Comparison of ENCODE assay signal across 1 cellular context in genomic region chr2:88122141-88122884, GRCh38.
A peak's percentile ranks its signal among the peaks of the same experiment; 100 is the strongest.
TF ChIP-seq lines count a peak whose summit lies in the region.

No MANE protein-coding gene starts in this region.

TF ChIP-seq in HepG2, 621 proteins besides CTCF, POLR2A, EP300 and RAD21 (continued from another document and continues in another):
- TF ChIP-seq ZNF431 (CRISPR knock-in tag; IDR thresholded peaks at IDR 0.05; ENCODE audit: borderline replicate concordance, low read depth) (no peak), ELK4 (CRISPR knock-in tag; IDR thresholded peaks at IDR 0.05; ENCODE audit: borderline replicate concordance) (no peak), TOE1 (CRISPR knock-in tag; IDR thresholded peaks at IDR 0.05) (no peak), ARHGAP35 (CRISPR knock-in tag; IDR thresholded peaks at IDR 0.05; ENCODE audit: borderline replicate concordance) (0 out of 2 replicates have a peak, but pooled peaks have one; percentile 71), NCOA5 (CRISPR knock-in tag; IDR thresholded peaks at IDR 0.05) (peak; percentile 73; the same call in 1 of the 2 replicates), HMG20B (CRISPR knock-in tag; conservative IDR thresholded peaks at IDR 0.05) (no peak), IRX3 (CRISPR knock-in tag; IDR thresholded peaks at IDR 0.05; ENCODE audit: borderline replicate concordance, low read depth) (0 out of 2 replicates have a peak, but pooled peaks have one; percentile 33), FOXJ3 (CRISPR knock-in tag; IDR thresholded peaks at IDR 0.05; ENCODE audit: borderline replicate concordance) (0 out of 2 replicates have a peak, but pooled peaks have one; percentile 40), ZNF441 (CRISPR knock-in tag; IDR thresholded peaks at IDR 0.05; ENCODE audit: borderline replicate concordance) (peak; percentile 39; the same call in 1 of the 2 replicates), SOX5 (CRISPR knock-in tag; IDR thresholded peaks at IDR 0.05; ENCODE audit: borderline replicate concordance) (0 out of 2 replicates have a peak, but pooled peaks have one; percentile 7), ZNF501 (CRISPR knock-in tag; IDR thresholded peaks at IDR 0.05) (peak; percentile 55), ZNF160 (CRISPR knock-in tag; IDR thresholded peaks at IDR 0.05) (0 out of 2 replicates have a peak, but pooled peaks have one; percentile 28), ZSCAN29 (CRISPR knock-in tag; conservative IDR thresholded peaks at IDR 0.05) (0 out of 2 replicates have a peak, but pooled peaks have one; percentile 41), MED1 (CRISPR knock-in tag; IDR thresholded peaks at IDR 0.05) (0 out of 2 replicates have a peak, but pooled peaks have one; percentile 38), ATF1 (CRISPR knock-in tag; IDR thresholded peaks at IDR 0.05) (no peak), PAXIP1 (CRISPR knock-in tag; conservative IDR thresholded peaks at IDR 0.05) (0 out of 2 replicates have a peak, but pooled peaks have one; percentile 20), CHD4 (IDR thresholded peaks at IDR 0.05; ENCODE audit: borderline replicate concordance, low read length) (no peak), XBP1 (CRISPR knock-in tag; IDR thresholded peaks at IDR 0.05) (no peak), THAP11 (CRISPR knock-in tag; IDR thresholded peaks at IDR 0.05) (0 out of 2 replicates have a peak, but pooled peaks have one; percentile 8), HOXD1 (CRISPR knock-in tag; IDR thresholded peaks at IDR 0.05) (peak; percentile 61; the same call in 1 of the 2 replicates), ZNF883 (CRISPR knock-in tag; IDR thresholded peaks at IDR 0.05; ENCODE audit: not compliant biosample characterization) (no peak), CAMTA2 (CRISPR knock-in tag; IDR thresholded peaks at IDR 0.05; ENCODE audit: borderline replicate concordance) (no peak), ZNF318 (CRISPR knock-in tag; IDR thresholded peaks at IDR 0.05) (peak; percentile 93), ZNF142 (CRISPR knock-in tag; IDR thresholded peaks at IDR 0.05) (peak; percentile 52; the same call in 1 of the 2 replicates), GFI1 (CRISPR knock-in tag; IDR thresholded peaks at IDR 0.05; ENCODE audit: borderline replicate concordance) (peak; percentile 40; the same call in 1 of the 2 replicates), ZFP90 (CRISPR knock-in tag; IDR thresholded peaks at IDR 0.05; ENCODE audit: borderline replicate concordance) (peak; percentile 70; the same call in 1 of the 2 replicates), ZNF350 (CRISPR knock-in tag; IDR thresholded peaks at IDR 0.05; ENCODE audit: borderline replicate concordance, low read depth) (peak; percentile 71; the same call in 1 of the 2 replicates), YEATS4 (CRISPR knock-in tag; IDR thresholded peaks at IDR 0.05; ENCODE audit: borderline replicate concordance) (0 out of 2 replicates have a peak, but pooled peaks have one; percentile 26), RELA (CRISPR knock-in tag; IDR thresholded peaks at IDR 0.05) (no peak), ZNF816 (CRISPR knock-in tag; IDR thresholded peaks at IDR 0.05; ENCODE audit: borderline replicate concordance) (peak; percentile 22; the same call in 1 of the 2 replicates), ETV6 (CRISPR knock-in tag; conservative IDR thresholded peaks at IDR 0.05) (peak; percentile 61; the same call in 1 of the 2 replicates), ZNF263 (CRISPR knock-in tag; IDR thresholded peaks at IDR 0.05) (peak; percentile 78), NFKB2 (CRISPR knock-in tag; IDR thresholded peaks at IDR 0.05; ENCODE audit: borderline replicate concordance) (peak; percentile 88; the same call in 1 of the 2 replicates), NFE2L2 (IDR thresholded peaks at IDR 0.05; ENCODE audit: low read length) (no peak), ZMYM2 (CRISPR knock-in tag; IDR thresholded peaks at IDR 0.05) (no peak), FOXC1 (CRISPR knock-in tag; IDR thresholded peaks at IDR 0.05; ENCODE audit: borderline replicate concordance) (no peak; the same call in 1 of the 2 replicates), MEF2D (CRISPR knock-in tag; IDR thresholded peaks at IDR 0.05) (0 out of 2 replicates have a peak, but pooled peaks have one; percentile 20), FIP1L1 (IDR thresholded peaks at IDR 0.05; ENCODE audit: borderline replicate concordance, insufficient read depth, low read depth, low read length) (peak; percentile 100), AGO2 (optimal IDR thresholded peaks at IDR 0.05; ENCODE audit: low read depth, low read length) (peak; percentile 98)
